9 cellular contexts compared by ENCODE assay signal in genomic region chr2:104852161-104852689, GRCh38. TPM values are rescaled to one million over a fixed set of nuclear protein-coding genes. Genes with fewer than 3 reads are reported as not detected.
A peak's percentile ranks its signal among the peaks of the same experiment; 100 is the strongest.
DNase-seq lines count a peak whose midpoint lies in the region; ATAC-seq, FAIRE-seq and TF ChIP-seq lines count a peak whose summit lies in the region.
"Had no signal": no experiment of that assay in that cellular context is flagged by ENCODE, and none has a peak within 500 bp of the region (broad histone marks: within the 10 kb centered on the region; RNA-seq: fewer than 3 reads in every experiment).

No MANE protein-coding gene starts in this region.

- H3K27me3 ChIP-seq in CD4-positive, alpha-beta T cell (ENCODE audit: control insufficient read depth, insufficient read depth, low read length), result peaks cover 82% of the 10 kb centered on the region

- ATAC-seq in CD4-positive, alpha-beta T cell (ENCODE audit: poor library complexity), result no peak
- ATAC-seq in natural killer cell treated with Interleukin-12 subunit alpha and Interleukin-12 subunit beta and Interleukin-15 and Interleukin-18, amount 100 ng/mL, for 72 hours, result no peak
- no peak for ATAC-seq in GM18519 (IDR thresholded peaks at IDR 0.05; ENCODE audit: low FRiP score, unreplicated experiment)
- ATAC-seq in HG03354 (IDR thresholded peaks at IDR 0.05; ENCODE audit: poor library complexity, severe bottlenecking, unreplicated experiment), result no peak

- in situ Hi-C loops in KBM-7 (cut with MboI; ENCODE audit: low pct_unique_long_range_greater_than_20kb, low sequenced_read_pairs), result loop anchor here (25.0 kb wide), 1 partner anchor 215 kb away; no protein-coding TSS in a partner anchor

- H3K9me3 Mint-ChIP-seq in CD4-positive, alpha-beta T cell, result no peaks in the 10 kb centered on the region
- H3K9me3 Mint-ChIP-seq in natural killer cell treated with Interleukin-12 subunit alpha and Interleukin-12 subunit beta and Interleukin-15 and Interleukin-18, amount 100 ng/mL, for 72 hours, result peaks cover 6% of the 10 kb centered on the region

- no peak for DNase-seq in CD4-positive, alpha-beta T cell
- DNase-seq in KBM-7 (peak; percentile 79), choroid plexus epithelial cell (ENCODE audit: low read depth) (peak; percentile 27), D721Med (ENCODE audit: insufficient read length, low spot score) (no peak), COLO829 (ENCODE audit: low spot score) (no peak)
- DNase-seq in natural killer cell treated with Interleukin-12 subunit alpha and Interleukin-12 subunit beta and Interleukin-15 and Interleukin-18, amount 100 ng/mL, for 72 hours (ENCODE audit: low spot score), result no peak

- peak overlapping the region; percentile 93 for H3K4me3 Mint-ChIP-seq in CD4-positive, alpha-beta T cell
- H3K4me3 Mint-ChIP-seq in natural killer cell treated with Interleukin-12 subunit alpha and Interleukin-12 subunit beta and Interleukin-15 and Interleukin-18, amount 100 ng/mL, for 72 hours, result peak overlapping the region; percentile 83

- no peak for FAIRE-seq in D721Med (lab: Jason Lieb, UNC)
- FAIRE-seq: endometrium had no signal

- POLR2A ChIA-PET in CD4-positive, alpha-beta T cell (lab: Charles Lee), result no interaction called here

- CTCF ChIA-PET in CD4-positive, alpha-beta T cell (lab: Charles Lee), result interaction anchor here (1.1 kb wide), 1 partner anchor 13 kb away, joined by 5 read pairs; no protein-coding TSS in a partner anchor

- H3K4me3 ChIP-seq in choroid plexus epithelial cell (ENCODE audit: low read depth, low read length), result peak overlapping the region; percentile 38

- peaks cover 3% of the 10 kb centered on the region for H3K36me3 Mint-ChIP-seq in CD4-positive, alpha-beta T cell (ENCODE audit: low read depth)
- H3K36me3 Mint-ChIP-seq in natural killer cell treated with Interleukin-12 subunit alpha and Interleukin-12 subunit beta and Interleukin-15 and Interleukin-18, amount 100 ng/mL, for 72 hours, result peaks cover 9% of the 10 kb centered on the region

- no peak for TF ChIP-seq CTCF in CD4-positive, alpha-beta T cell (IDR thresholded peaks at IDR 0.05)
- TF ChIP-seq CTCF in choroid plexus epithelial cell (conservative IDR thresholded peaks at IDR 0.05; ENCODE audit: low read depth, low read length), result no peak
- TF ChIP-seq CTCF in D721Med (IDR thresholded peaks at IDR 0.05; ENCODE audit: insufficient read depth, missing control alignments), result no peak

- no peaks in the 10 kb centered on the region for H3K9me3 ChIP-seq in CD4-positive, alpha-beta T cell (ENCODE audit: control insufficient read depth, low read length)

- H3K4me1 Mint-ChIP-seq in CD4-positive, alpha-beta T cell (ENCODE audit: low read depth), result peaks cover 54% of the 10 kb centered on the region
- peaks cover 41 to 42% of the 10 kb centered on the region in 2 donors for H3K4me1 Mint-ChIP-seq in natural killer cell treated with Interleukin-12 subunit alpha and Interleukin-12 subunit beta and Interleukin-15 and Interleukin-18, amount 100 ng/mL, for 72 hours (ENCODE audit: low read depth in 2 of 2)

- peaks cover 85% of the 10 kb centered on the region for H3K27me3 Mint-ChIP-seq in CD4-positive, alpha-beta T cell
- peaks cover 65 to 78% of the 10 kb centered on the region in 2 donors for H3K27me3 Mint-ChIP-seq in natural killer cell treated with Interleukin-12 subunit alpha and Interleukin-12 subunit beta and Interleukin-15 and Interleukin-18, amount 100 ng/mL, for 72 hours

- intact Hi-C loops in CD4-positive, alpha-beta T cell (cut with DNase I, micrococcal nuclease), result no loop called here

- peak overlapping the region; percentile 10 for H3K27ac Mint-ChIP-seq in CD4-positive, alpha-beta T cell
- no peak overlapping the region for H3K27ac Mint-ChIP-seq in natural killer cell treated with Interleukin-12 subunit alpha and Interleukin-12 subunit beta and Interleukin-15 and Interleukin-18, amount 100 ng/mL, for 72 hours

- H3K27ac ChIP-seq in CD4-positive, alpha-beta T cell (ENCODE audit: low read depth, low read length), result no peak overlapping the region

RNA-seq across cellular contexts. Expression of gene POU3F3, which starts 1.7 kb away (rescaled TPM):
- total RNA-seq in CD4-positive, alpha-beta T cell, result not detected
- not detected for total RNA-seq in natural killer cell treated with Interleukin-12 subunit alpha and Interleukin-12 subunit beta and Interleukin-15 and Interleukin-18, amount 100 ng/mL, for 72 hours

Comparison
In these comparisons a context has a peak if more than half of its experiments do, and no peak if none do; other contexts are left out.
1. DNase-seq: peak in KBM-7 (single experiment) and choroid plexus epithelial cell (single experiment); none in CD4-positive, alpha-beta T cell (0 of 10), natural killer cell treated with Interleukin-12 subunit alpha and Interleukin-12 subunit beta and Interleukin-15 and Interleukin-18, amount 100 ng/mL, for 72 hours (single experiment), D721Med (single experiment) and COLO829 (single experiment).